In genomic region chr1:42932442-42932941, GRCh38 we compare ENCODE assay signal across 10 cellular contexts. TPM values are rescaled to one million over a fixed set of nuclear protein-coding genes. Genes with fewer than 3 reads are reported as not detected.
DNase-seq lines count a peak whose midpoint lies in the region; TF ChIP-seq lines count a peak whose summit lies in the region.
"Had no signal": no experiment of that assay in that cellular context is flagged by ENCODE, and none has a peak within 500 bp of the region (broad histone marks: within the 10 kb centered on the region; RNA-seq: fewer than 3 reads in every experiment).

No MANE protein-coding gene starts in this region.

- H3K4me1 Mint-ChIP-seq in activated naive CD4-positive, alpha-beta T cell treated with anti-CD3 and anti-CD28 coated beads, Interleukin-2, amount 10 ng/mL, durations not matched to agents 7 days and 5 days = peaks cover 95% of the 10 kb centered on the region

- TF ChIP-seq POLR2A in transverse colon (IDR thresholded peaks at IDR 0.05) = no peak

- peaks cover 82% of the 10 kb centered on the region for H3K36me3 Mint-ChIP-seq in activated naive CD4-positive, alpha-beta T cell treated with anti-CD3 and anti-CD28 coated beads, Interleukin-2, amount 10 ng/mL, durations not matched to agents 7 days and 5 days

- H3K27ac Mint-ChIP-seq in activated naive CD4-positive, alpha-beta T cell treated with anti-CD3 and anti-CD28 coated beads, Interleukin-2, amount 10 ng/mL, durations not matched to agents 7 days and 5 days = peak overlapping the region; percentile 99

- in situ Hi-C loops in transverse colon (cut with MboI; ENCODE audit: low pct_ligation_motif_present in 1 of 4, low pct_unique_long_range_greater_than_20kb in 1 of 4, low sequenced_read_pairs in 3 of 4) = no loop called here

- CTCF ChIA-PET in activated naive CD4-positive, alpha-beta T cell treated with anti-CD3 and anti-CD28 coated beads, Interleukin-2, amount 10 ng/mL, durations not matched to agents 7 days and 5 days (lab: Charles Lee) = interaction anchor here (0.8 to 1.5 kb wide), 7 partner anchors 9 to 141 kb away, joined by 3 to 6 read pairs (median 4); no protein-coding TSS in a partner anchor

- TF ChIP-seq CTCF in VCaP (conservative IDR thresholded peaks at IDR 0.05) (no peak), liver (IDR thresholded peaks at IDR 0.05; ENCODE audit: low read depth, low read length, missing input control) (no peak), transverse colon (IDR thresholded peaks at IDR 0.05) (no peak)

- H3K27me3 Mint-ChIP-seq in activated naive CD4-positive, alpha-beta T cell treated with anti-CD3 and anti-CD28 coated beads, Interleukin-2, amount 10 ng/mL, durations not matched to agents 7 days and 5 days = peaks cover 3% of the 10 kb centered on the region

- TF ChIP-seq RAD21 in liver (IDR thresholded peaks at IDR 0.05) = no peak

- 91% methylated on average over 5 of the region's 5 CpGs for WGBS in liver
- 74% methylated on average over 5 of the region's 5 CpGs; no CpG with 5 or more reads in 1 of the 2 donors for WGBS in transverse colon (ENCODE audit: low coverage in 1 of 2), 2 donors

- no peak for TF ChIP-seq EP300 in transverse colon (IDR thresholded peaks at IDR 0.05; ENCODE audit: low read depth)

- H3K9ac ChIP-seq in liver (ENCODE audit: low read depth in 1 of 2, low read length in 2 of 2) = no peak overlapping the region
- H3K9ac ChIP-seq: parathyroid adenoma had no signal

- H3K4me3 ChIP-seq in liver (ENCODE audit: low read depth in 1 of 3, low read length in 3 of 3) (no peak overlapping the region), transverse colon (no peak overlapping the region)

- H3K36me3 ChIP-seq in liver (ENCODE audit: control insufficient read depth in 4 of 4, insufficient read depth in 3 of 4, low read depth in 1 of 4, low read length in 3 of 4) = peaks cover 0 to 6% (median 0%) of the 10 kb centered on the region in 4 donors
- peaks cover 0 to 15% (median 2%) of the 10 kb centered on the region in 4 donors for H3K36me3 ChIP-seq in transverse colon

- DNase-seq in activated naive CD4-positive, alpha-beta T cell treated with anti-CD3 and anti-CD28 coated beads, Interleukin-2, amount 10 ng/mL, durations not matched to agents 7 days and 5 days = no peak
- DNase-seq in activated naive CD4-positive, alpha-beta T cell treated with Interleukin-2 at 50 U/mL for 16 hours = no peak
- DNase-seq in transverse colon = no peak
- no peak for DNase-seq in UCSD-AML1 (lab: John Stamatoyannopoulos, UW; ENCODE audit: unreplicated experiment)
- no peak for DNase-seq in NCI-H1436 treated with DMSO at 0.1 percent for 48 hours (lab: John Stamatoyannopoulos, UW)
- no peak for DNase-seq in SIG-M5 treated with dmso at 0.1 percent for 504 hours (lab: John Stamatoyannopoulos, UW; ENCODE audit: unreplicated experiment)
- DNase-seq: foreskin fibroblast had no signal

- H3K9me3 Mint-ChIP-seq in activated naive CD4-positive, alpha-beta T cell treated with anti-CD3 and anti-CD28 coated beads, Interleukin-2, amount 10 ng/mL, durations not matched to agents 7 days and 5 days = no peaks in the 10 kb centered on the region

- intact Hi-C loops in transverse colon (cut with DNase I; ENCODE audit: low total_unique reads) = no loop called here

- H3K4me1 ChIP-seq in liver (ENCODE audit: control insufficient read depth in 4 of 4, insufficient read depth in 4 of 4, low read length in 3 of 4) (peaks cover 0 to 3% (median 0%) of the 10 kb centered on the region in 4 donors), transverse colon (peaks cover 25 to 50% (median 43%) of the 10 kb centered on the region in 4 donors)

- peak overlapping the region; percentile 92 for H3K27ac ChIP-seq in VCaP
- H3K27ac ChIP-seq in liver (ENCODE audit: low read depth in 1 of 2, low read length in 2 of 2) = peak overlapping the region; percentile 40 to 56
- H3K27ac ChIP-seq in transverse colon = peak overlapping the region; percentile 84 to 88 (median 87)

- H3K27me3 ChIP-seq in liver (ENCODE audit: control insufficient read depth in 4 of 4, insufficient read depth in 4 of 4, low read length in 3 of 4) (no peaks in the 10 kb centered on the region), transverse colon (no peaks in the 10 kb centered on the region)

- H3K9me3 ChIP-seq in liver (ENCODE audit: control insufficient read depth in 4 of 4, low read length in 3 of 4) (no peaks in the 10 kb centered on the region), transverse colon (no peaks in the 10 kb centered on the region)

- peak overlapping the region; percentile 79 for H3K4me3 Mint-ChIP-seq in activated naive CD4-positive, alpha-beta T cell treated with anti-CD3 and anti-CD28 coated beads, Interleukin-2, amount 10 ng/mL, durations not matched to agents 7 days and 5 days

TF ChIP-seq in liver, 16 proteins besides CTCF, POLR2A, EP300 and RAD21:
- no peak for TF ChIP-seq EGR1 (IDR thresholded peaks at IDR 0.05; ENCODE audit: low read depth in 2 of 2)
- no peak for TF ChIP-seq FOXA1 (IDR thresholded peaks at IDR 0.05)
- TF ChIP-seq, protein P1, sequence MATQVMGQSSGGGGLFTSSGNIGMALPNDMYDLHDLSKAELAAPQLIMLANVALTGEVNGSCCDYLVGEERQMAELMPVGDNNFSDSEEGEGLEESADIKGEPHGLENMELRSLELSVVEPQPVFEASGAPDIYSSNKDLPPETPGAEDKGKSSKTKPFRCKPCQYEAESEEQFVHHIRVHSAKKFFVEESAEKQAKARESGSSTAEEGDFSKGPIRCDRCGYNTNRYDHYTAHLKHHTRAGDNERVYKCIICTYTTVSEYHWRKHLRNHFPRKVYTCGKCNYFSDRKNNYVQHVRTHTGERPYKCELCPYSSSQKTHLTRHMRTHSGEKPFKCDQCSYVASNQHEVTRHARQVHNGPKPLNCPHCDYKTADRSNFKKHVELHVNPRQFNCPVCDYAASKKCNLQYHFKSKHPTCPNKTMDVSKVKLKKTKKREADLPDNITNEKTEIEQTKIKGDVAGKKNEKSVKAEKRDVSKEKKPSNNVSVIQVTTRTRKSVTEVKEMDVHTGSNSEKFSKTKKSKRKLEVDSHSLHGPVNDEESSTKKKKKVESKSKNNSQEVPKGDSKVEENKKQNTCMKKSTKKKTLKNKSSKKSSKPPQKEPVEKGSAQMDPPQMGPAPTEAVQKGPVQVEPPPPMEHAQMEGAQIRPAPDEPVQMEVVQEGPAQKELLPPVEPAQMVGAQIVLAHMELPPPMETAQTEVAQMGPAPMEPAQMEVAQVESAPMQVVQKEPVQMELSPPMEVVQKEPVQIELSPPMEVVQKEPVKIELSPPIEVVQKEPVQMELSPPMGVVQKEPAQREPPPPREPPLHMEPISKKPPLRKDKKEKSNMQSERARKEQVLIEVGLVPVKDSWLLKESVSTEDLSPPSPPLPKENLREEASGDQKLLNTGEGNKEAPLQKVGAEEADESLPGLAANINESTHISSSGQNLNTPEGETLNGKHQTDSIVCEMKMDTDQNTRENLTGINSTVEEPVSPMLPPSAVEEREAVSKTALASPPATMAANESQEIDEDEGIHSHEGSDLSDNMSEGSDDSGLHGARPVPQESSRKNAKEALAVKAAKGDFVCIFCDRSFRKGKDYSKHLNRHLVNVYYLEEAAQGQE (IDR thresholded peaks at IDR 0.05) = no peak

RNA-seq across cellular contexts. Expression of gene SLC2A1, which starts 26.2 kb away (rescaled TPM):
- total RNA-seq in liver (100 to 1,000 TPM in 1 of 2 donors, 1 to 10 TPM in 1; 3.4 to 675 TPM), transverse colon (10 to 100 TPM; 37.2 to 98.9 (median 69.1) TPM)
- polyA plus RNA-seq in liver = 1 to 10 TPM; 1.1 to 2.5 TPM
